In the genomic region with DNA sequence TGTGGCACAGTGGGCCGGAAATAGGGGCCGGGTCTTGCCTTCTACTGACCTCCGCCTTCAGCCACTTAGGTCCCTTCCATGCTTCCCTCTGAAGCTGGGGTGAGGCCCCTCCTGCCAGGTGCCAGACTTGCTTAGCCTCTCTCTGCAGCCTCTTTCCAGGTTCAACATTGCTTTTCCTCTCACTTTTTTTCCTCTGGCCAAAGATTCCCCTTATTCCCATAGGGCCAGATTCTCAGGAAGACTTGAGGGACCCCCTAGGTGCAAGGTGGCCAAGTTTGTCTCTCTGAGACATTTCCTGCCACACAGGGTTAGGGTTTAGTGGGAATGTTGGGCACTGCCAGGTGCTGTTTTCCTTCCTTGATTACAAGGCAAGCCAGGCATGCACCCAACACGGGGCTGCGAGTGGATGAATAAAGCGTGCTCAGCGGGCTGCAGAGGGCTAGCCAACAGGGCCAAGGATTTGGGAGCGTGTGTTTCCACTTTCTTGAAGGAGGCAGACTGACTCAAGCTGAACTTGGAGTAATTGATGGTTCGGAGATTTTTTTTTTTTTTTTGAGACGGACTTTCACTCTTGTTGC, we compare ENCODE assay signal across 1 cellular context.
A peak's percentile ranks its signal among the peaks of the same experiment; 100 is the strongest.
TF ChIP-seq lines count a peak whose summit lies in the region.

No MANE protein-coding gene starts in this region.

TF ChIP-seq in HepG2, 621 proteins besides CTCF, POLR2A, EP300 and RAD21 (continued from another document and continues in another):
- TF ChIP-seq, protein P1, sequence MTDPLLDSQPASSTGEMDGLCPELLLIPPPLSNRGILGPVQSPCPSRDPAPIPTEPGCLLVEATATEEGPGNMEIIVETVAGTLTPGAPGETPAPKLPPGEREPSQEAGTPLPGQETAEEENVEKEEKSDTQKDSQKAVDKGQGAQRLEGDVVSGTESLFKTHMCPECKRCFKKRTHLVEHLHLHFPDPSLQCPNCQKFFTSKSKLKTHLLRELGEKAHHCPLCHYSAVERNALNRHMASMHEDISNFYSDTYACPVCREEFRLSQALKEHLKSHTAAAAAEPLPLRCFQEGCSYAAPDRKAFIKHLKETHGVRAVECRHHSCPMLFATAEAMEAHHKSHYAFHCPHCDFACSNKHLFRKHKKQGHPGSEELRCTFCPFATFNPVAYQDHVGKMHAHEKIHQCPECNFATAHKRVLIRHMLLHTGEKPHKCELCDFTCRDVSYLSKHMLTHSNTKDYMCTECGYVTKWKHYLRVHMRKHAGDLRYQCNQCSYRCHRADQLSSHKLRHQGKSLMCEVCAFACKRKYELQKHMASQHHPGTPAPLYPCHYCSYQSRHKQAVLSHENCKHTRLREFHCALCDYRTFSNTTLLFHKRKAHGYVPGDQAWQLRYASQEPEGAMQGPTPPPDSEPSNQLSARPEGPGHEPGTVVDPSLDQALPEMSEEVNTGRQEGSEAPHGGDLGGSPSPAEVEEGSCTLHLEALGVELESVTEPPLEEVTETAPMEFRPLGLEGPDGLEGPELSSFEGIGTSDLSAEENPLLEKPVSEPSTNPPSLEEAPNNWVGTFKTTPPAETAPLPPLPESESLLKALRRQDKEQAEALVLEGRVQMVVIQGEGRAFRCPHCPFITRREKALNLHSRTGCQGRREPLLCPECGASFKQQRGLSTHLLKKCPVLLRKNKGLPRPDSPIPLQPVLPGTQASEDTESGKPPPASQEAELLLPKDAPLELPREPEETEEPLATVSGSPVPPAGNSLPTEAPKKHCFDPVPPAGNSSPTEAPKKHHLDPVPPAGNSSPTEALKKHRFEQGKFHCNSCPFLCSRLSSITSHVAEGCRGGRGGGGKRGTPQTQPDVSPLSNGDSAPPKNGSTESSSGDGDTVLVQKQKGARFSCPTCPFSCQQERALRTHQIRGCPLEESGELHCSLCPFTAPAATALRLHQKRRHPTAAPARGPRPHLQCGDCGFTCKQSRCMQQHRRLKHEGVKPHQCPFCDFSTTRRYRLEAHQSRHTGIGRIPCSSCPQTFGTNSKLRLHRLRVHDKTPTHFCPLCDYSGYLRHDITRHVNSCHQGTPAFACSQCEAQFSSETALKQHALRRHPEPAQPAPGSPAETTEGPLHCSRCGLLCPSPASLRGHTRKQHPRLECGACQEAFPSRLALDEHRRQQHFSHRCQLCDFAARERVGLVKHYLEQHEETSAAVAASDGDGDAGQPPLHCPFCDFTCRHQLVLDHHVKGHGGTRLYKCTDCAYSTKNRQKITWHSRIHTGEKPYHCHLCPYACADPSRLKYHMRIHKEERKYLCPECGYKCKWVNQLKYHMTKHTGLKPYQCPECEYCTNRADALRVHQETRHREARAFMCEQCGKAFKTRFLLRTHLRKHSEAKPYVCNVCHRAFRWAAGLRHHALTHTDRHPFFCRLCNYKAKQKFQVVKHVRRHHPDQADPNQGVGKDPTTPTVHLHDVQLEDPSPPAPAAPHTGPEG (CRISPR knock-in tag; IDR thresholded peaks at IDR 0.05) = no peak
- TF ChIP-seq, protein P2, sequence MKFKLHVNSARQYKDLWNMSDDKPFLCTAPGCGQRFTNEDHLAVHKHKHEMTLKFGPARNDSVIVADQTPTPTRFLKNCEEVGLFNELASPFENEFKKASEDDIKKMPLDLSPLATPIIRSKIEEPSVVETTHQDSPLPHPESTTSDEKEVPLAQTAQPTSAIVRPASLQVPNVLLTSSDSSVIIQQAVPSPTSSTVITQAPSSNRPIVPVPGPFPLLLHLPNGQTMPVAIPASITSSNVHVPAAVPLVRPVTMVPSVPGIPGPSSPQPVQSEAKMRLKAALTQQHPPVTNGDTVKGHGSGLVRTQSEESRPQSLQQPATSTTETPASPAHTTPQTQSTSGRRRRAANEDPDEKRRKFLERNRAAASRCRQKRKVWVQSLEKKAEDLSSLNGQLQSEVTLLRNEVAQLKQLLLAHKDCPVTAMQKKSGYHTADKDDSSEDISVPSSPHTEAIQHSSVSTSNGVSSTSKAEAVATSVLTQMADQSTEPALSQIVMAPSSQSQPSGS (CRISPR knock-in tag; IDR thresholded peaks at IDR 0.05) = no peak
- TF ChIP-seq FIP1L1 (IDR thresholded peaks at IDR 0.05; ENCODE audit: borderline replicate concordance, insufficient read depth, low read depth, low read length) (no peak), ZNF180 (CRISPR knock-in tag; IDR thresholded peaks at IDR 0.05; ENCODE audit: borderline replicate concordance, low read depth) (no peak), GFI1 (CRISPR knock-in tag; IDR thresholded peaks at IDR 0.05; ENCODE audit: borderline replicate concordance) (no peak), ISX (CRISPR knock-in tag; conservative IDR thresholded peaks at IDR 0.05) (no peak), ZFX (CRISPR knock-in tag; IDR thresholded peaks at IDR 0.05; ENCODE audit: low read depth) (peak; percentile 29; the same call in 1 of the 2 replicates), ZFAT (CRISPR knock-in tag; conservative IDR thresholded peaks at IDR 0.05) (no peak), HOXA7 (CRISPR knock-in tag; IDR thresholded peaks at IDR 0.05) (no peak), MED1 (CRISPR knock-in tag; IDR thresholded peaks at IDR 0.05) (peak; percentile 5; the same call in 1 of the 2 replicates), GABPB1 (CRISPR knock-in tag; IDR thresholded peaks at IDR 0.05) (no peak), ELF4 (CRISPR knock-in tag; IDR thresholded peaks at IDR 0.05; ENCODE audit: borderline replicate concordance) (no peak), NR2F6 (IDR thresholded peaks at IDR 0.05) (0 out of 2 replicates have a peak, but pooled peaks have one; percentile 3), NR2F6 (CRISPR knock-in tag; IDR thresholded peaks at IDR 0.05) (no peak), SP4 (CRISPR knock-in tag; IDR thresholded peaks at IDR 0.05) (0 out of 2 replicates have a peak, but pooled peaks have one; percentile 33), GTF3A (CRISPR knock-in tag; conservative IDR thresholded peaks at IDR 0.05) (0 out of 2 replicates have a peak, but pooled peaks have one; percentile 18), KDM5A (IDR thresholded peaks at IDR 0.05; ENCODE audit: borderline replicate concordance, low read length) (no peak), ZNF543 (CRISPR knock-in tag; IDR thresholded peaks at IDR 0.05) (no peak)
- TF ChIP-seq, protein P3, sequence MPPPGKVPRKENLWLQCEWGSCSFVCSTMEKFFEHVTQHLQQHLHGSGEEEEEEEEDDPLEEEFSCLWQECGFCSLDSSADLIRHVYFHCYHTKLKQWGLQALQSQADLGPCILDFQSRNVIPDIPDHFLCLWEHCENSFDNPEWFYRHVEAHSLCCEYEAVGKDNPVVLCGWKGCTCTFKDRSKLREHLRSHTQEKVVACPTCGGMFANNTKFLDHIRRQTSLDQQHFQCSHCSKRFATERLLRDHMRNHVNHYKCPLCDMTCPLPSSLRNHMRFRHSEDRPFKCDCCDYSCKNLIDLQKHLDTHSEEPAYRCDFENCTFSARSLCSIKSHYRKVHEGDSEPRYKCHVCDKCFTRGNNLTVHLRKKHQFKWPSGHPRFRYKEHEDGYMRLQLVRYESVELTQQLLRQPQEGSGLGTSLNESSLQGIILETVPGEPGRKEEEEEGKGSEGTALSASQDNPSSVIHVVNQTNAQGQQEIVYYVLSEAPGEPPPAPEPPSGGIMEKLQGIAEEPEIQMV (CRISPR knock-in tag; IDR thresholded peaks at IDR 0.05; ENCODE audit: low read depth) = no peak
- TF ChIP-seq, protein P4, sequence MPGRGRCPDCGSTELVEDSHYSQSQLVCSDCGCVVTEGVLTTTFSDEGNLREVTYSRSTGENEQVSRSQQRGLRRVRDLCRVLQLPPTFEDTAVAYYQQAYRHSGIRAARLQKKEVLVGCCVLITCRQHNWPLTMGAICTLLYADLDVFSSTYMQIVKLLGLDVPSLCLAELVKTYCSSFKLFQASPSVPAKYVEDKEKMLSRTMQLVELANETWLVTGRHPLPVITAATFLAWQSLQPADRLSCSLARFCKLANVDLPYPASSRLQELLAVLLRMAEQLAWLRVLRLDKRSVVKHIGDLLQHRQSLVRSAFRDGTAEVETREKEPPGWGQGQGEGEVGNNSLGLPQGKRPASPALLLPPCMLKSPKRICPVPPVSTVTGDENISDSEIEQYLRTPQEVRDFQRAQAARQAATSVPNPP (CRISPR knock-in tag; IDR thresholded peaks at IDR 0.05) = peak; percentile 3; the same call in 1 of the 2 replicates
- TF ChIP-seq, protein P5, sequence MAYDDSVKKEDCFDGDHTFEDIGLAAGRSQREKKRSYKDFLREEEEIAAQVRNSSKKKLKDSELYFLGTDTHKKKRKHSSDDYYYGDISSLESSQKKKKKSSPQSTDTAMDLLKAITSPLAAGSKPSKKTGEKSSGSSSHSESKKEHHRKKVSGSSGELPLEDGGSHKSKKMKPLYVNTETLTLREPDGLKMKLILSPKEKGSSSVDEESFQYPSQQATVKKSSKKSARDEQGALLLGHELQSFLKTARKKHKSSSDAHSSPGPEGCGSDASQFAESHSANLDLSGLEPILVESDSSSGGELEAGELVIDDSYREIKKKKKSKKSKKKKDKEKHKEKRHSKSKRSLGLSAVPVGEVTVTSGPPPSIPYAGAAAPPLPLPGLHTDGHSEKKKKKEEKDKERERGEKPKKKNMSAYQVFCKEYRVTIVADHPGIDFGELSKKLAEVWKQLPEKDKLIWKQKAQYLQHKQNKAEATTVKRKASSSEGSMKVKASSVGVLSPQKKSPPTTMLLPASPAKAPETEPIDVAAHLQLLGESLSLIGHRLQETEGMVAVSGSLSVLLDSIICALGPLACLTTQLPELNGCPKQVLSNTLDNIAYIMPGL (CRISPR knock-in tag; IDR thresholded peaks at IDR 0.05; ENCODE audit: borderline replicate concordance in 1 of 2, low read depth in 1 of 2) = 0 out of 4 replicates have a peak, but pooled peaks of 1 of the 2 experiments have one; percentile 34
- TF ChIP-seq, protein P6, sequence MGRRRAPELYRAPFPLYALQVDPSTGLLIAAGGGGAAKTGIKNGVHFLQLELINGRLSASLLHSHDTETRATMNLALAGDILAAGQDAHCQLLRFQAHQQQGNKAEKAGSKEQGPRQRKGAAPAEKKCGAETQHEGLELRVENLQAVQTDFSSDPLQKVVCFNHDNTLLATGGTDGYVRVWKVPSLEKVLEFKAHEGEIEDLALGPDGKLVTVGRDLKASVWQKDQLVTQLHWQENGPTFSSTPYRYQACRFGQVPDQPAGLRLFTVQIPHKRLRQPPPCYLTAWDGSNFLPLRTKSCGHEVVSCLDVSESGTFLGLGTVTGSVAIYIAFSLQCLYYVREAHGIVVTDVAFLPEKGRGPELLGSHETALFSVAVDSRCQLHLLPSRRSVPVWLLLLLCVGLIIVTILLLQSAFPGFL (CRISPR knock-in tag; IDR thresholded peaks at IDR 0.05) = no peak
- TF ChIP-seq, protein P7, sequence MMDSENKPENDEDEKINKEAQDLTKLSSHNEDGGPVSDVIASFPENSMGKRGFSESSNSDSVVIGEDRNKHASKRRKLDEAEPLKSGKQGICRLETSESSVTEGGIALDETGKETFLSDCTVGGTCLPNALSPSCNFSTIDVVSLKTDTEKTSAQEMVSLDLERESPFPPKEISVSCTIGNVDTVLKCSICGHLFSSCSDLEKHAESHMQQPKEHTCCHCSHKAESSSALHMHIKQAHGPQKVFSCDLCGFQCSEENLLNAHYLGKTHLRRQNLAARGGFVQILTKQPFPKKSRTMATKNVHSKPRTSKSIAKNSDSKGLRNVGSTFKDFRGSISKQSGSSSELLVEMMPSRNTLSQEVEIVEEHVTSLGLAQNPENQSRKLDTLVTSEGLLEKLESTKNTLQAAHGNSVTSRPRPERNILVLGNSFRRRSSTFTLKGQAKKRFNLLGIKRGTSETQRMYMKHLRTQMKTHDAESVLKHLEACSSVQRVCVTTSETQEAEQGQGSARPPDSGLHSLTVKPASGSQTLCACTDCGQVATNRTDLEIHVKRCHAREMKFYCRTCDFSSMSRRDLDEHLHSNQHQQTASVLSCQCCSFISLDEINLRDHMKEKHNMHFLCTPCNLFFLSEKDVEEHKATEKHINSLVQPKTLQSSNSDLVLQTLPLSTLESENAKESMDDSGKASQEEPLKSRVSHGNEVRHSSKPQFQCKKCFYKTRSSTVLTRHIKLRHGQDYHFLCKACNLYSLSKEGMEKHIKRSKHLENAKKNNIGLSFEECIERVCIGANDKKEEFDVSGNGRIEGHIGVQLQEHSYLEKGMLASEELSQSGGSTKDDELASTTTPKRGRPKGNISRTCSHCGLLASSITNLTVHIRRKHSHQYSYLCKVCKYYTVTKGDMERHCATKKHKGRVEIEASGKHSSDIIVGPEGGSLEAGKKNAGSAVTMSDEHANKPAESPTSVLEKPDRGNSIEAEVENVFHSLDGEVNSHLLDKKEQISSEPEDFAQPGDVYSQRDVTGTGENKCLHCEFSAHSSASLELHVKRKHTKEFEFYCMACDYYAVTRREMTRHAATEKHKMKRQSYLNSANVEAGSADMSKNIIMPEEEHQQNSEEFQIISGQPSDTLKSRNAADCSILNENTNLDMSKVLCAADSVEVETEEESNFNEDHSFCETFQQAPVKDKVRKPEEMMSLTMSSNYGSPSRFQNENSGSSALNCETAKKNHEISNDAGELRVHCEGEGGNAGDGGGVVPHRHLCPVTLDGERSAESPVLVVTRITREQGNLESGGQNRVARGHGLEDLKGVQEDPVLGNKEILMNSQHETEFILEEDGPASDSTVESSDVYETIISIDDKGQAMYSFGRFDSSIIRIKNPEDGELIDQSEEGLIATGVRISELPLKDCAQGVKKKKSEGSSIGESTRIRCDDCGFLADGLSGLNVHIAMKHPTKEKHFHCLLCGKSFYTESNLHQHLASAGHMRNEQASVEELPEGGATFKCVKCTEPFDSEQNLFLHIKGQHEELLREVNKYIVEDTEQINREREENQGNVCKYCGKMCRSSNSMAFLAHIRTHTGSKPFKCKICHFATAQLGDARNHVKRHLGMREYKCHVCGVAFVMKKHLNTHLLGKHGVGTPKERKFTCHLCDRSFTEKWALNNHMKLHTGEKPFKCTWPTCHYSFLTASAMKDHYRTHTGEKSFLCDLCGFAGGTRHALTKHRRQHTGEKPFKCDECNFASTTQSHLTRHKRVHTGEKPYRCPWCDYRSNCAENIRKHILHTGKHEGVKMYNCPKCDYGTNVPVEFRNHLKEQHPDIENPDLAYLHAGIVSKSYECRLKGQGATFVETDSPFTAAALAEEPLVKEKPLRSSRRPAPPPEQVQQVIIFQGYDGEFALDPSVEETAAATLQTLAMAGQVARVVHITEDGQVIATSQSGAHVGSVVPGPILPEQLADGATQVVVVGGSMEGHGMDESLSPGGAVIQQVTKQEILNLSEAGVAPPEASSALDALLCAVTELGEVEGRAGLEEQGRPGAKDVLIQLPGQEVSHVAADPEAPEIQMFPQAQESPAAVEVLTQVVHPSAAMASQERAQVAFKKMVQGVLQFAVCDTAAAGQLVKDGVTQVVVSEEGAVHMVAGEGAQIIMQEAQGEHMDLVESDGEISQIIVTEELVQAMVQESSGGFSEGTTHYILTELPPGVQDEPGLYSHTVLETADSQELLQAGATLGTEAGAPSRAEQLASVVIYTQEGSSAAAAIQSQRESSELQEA (CRISPR knock-in tag; IDR thresholded peaks at IDR 0.05; ENCODE audit: not compliant biosample characterization) = no peak
